In the genomic region with DNA sequence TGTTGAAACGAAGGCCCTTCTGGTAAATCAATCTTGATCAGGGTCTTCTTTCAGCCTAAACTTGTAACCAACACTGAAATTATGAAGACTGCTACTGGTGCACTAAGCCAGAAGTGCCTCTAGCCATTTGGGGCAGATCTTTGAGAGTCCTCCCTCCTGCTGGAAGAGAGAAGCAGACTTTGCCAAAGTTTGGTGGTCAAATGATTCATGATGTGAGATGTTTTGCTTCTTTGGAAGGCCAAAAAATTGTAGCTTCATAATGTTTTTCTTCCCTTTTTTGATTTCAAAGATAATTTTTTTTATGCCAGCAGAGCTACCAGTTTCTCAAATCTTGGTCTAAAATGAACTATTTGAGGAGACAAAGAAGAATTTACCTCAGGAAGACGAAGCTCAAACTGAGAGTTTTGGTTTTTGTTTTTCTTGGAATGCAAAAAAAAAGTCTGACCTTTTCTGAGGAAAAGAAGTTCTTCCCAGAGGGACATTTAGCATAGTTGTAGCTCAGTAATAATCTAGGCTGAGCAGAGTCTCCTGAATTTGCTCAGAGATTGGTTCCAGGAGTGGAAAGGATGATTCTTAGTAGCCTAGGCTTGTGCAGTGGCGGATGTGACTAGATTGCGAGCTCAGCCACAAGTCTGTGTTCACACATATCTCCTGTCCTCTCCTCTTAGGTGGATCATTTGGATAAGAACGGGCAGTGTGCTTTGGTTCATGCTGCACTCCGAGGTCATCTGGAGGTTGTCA, we compare ENCODE assay signal across 1 cellular context.
TF ChIP-seq lines count a peak whose summit lies in the region.

No MANE protein-coding gene starts in this region.

TF ChIP-seq in K562, 482 proteins besides CTCF, POLR2A, EP300 and RAD21:
- TF ChIP-seq THAP12 (CRISPR knock-in tag; IDR thresholded peaks at IDR 0.05) (no peak), ZNF584 (CRISPR knock-in tag; IDR thresholded peaks at IDR 0.05; ENCODE audit: low read depth) (no peak)
TF ChIP-seq in K562: peak in this region for 0.
